9 cellular contexts compared by ENCODE assay signal in the genomic region with DNA sequence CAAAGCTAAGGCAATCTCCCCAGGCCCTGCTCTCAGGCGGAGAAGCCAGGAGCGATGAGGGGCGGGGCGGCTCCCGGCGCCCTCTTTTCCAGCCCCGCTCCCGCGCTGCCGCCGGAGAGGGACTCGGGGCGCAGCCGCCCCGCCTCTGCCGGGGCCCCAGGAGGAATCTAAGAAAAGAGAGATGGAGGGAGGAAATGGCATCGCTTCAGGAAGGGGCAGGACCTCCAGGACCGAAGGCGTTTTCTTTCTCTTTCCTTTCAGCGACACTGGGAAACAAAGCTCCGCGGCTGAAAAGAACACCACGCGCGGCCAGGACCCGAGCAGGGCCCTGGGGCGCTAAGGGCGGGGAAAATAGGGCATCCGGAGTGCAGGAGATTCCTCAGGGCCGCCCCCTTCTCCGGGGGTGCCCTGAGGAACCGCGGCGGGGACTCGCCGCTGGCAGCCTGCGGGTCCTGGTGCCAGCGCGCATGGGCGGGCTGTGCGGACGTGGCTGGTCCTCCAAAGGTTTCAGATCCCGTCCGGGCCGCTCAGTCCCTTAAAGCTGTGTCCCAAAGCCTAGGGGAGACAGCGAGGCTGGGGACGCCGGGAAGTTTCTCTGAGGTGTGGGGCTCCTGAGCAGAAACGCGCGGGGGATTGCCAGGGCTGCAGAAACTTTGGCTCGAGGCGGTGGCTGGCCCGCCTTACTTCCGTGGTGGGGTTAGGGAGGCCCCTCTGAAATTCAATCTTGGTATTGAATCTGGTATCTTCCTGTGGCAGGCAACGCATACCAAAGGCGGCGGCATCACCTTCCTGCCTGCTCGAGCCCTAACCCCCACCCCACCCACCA. TPM values are rescaled to one million over a fixed set of nuclear protein-coding genes. Genes with fewer than 3 reads are reported as not detected.
A peak's percentile ranks its signal among the peaks of the same experiment; 100 is the strongest.
DNase-seq lines count a peak whose midpoint lies in the region; TF ChIP-seq lines count a peak whose summit lies in the region.
"Had no signal": no experiment of that assay in that cellular context is flagged by ENCODE, and none has a peak within 500 bp of the region (broad histone marks: within the 10 kb centered on the region; RNA-seq: fewer than 3 reads in every experiment).

No MANE protein-coding gene starts in this region.

- TF ChIP-seq RAD21 in SK-N-SH (IDR thresholded peaks at IDR 0.05; ENCODE audit: low read length): no peak

- peaks cover 91% of the 10 kb centered on the region for H3K27me3 Mint-ChIP-seq in T-helper 1 cell treated with Interleukin-12 subunit alpha and Interleukin-12 subunit beta and Interleukin-4 antibody, amounts not matched to agents 30 μg/mL and 1 μg/mL, for 36 hours (ENCODE audit: low read depth)
- peaks cover 92% of the 10 kb centered on the region for H3K27me3 Mint-ChIP-seq in progenitor cell of endocrine pancreas

- H3K9me2 ChIP-seq in SK-N-SH: no peaks in the 10 kb centered on the region

- CTCF ChIA-PET in SK-N-SH (lab: Yijun Ruan, JAX): interaction anchor here (0.6 to 1.7 kb wide), 3 partner anchors 17 to 121 kb away, joined by 3 to 7 read pairs (median 4); no protein-coding TSS in a partner anchor

- H4K20me1 ChIP-seq in SK-N-SH (ENCODE audit: insufficient read depth): no peaks in the 10 kb centered on the region

- H3K79me2 ChIP-seq in SK-N-SH (ENCODE audit: insufficient read depth): no peaks in the 10 kb centered on the region

- no peak for TF ChIP-seq CTCF in SK-N-SH (IDR thresholded peaks at IDR 0.05)
- TF ChIP-seq CTCF in fibroblast of villous mesenchyme (IDR thresholded peaks at IDR 0.05; ENCODE audit: insufficient read depth, low read depth, low read length): no peak
- TF ChIP-seq CTCF in progenitor cell of endocrine pancreas (IDR thresholded peaks at IDR 0.05; ENCODE audit: unreplicated experiment): no peak

- H3K36me3 Mint-ChIP-seq in T-helper 1 cell treated with Interleukin-12 subunit alpha and Interleukin-12 subunit beta and Interleukin-4 antibody, amounts not matched to agents 30 μg/mL and 1 μg/mL, for 36 hours (ENCODE audit: low read depth): peaks cover 4% of the 10 kb centered on the region
- H3K36me3 Mint-ChIP-seq in progenitor cell of endocrine pancreas (ENCODE audit: insufficient read depth): no peaks in the 10 kb centered on the region

- peak overlapping the region; percentile 95 for H3K4me2 ChIP-seq in SK-N-SH

- peak overlapping the region; percentile 80 for H3K9ac ChIP-seq in SK-N-SH

- POLR2A ChIA-PET in SK-N-SH (lab: Yijun Ruan, JAX): interaction anchor here (0.6 to 1.3 kb wide), 5 partner anchors 53 to 328 kb away, joined by 3 to 4 read pairs (median 3); partner anchors contain the start of genes HSPA8 and UBASH3B

- H2AFZ ChIP-seq in SK-N-SH (ENCODE audit: low read depth): peak overlapping the region; percentile 97

- no peak for TF ChIP-seq EP300 in SK-N-SH (IDR thresholded peaks at IDR 0.05; ENCODE audit: borderline replicate concordance in 1 of 2, low read depth in 1 of 2, low read length in 1 of 2)

- H3K27ac Mint-ChIP-seq in T-helper 1 cell treated with Interleukin-12 subunit alpha and Interleukin-12 subunit beta and Interleukin-4 antibody, amounts not matched to agents 30 μg/mL and 1 μg/mL, for 36 hours: no peak overlapping the region
- no peak overlapping the region for H3K27ac Mint-ChIP-seq in progenitor cell of endocrine pancreas

- WGBS in SK-N-SH (ENCODE audit: low lambda C conversion rate): under 1% methylated on average over 24 of the region's 59 CpGs

- H3K4me3 ChIP-seq in SK-N-SH (ENCODE audit: low read depth in 2 of 2, low read length in 1 of 2) (peak overlapping the region; percentile 78 to 85), fibroblast of villous mesenchyme (ENCODE audit: low read depth, low read length) (peak overlapping the region; percentile 62)

- H3K27ac ChIP-seq in SK-N-SH (ENCODE audit: low read depth in 2 of 2, low read length in 1 of 2) (peak overlapping the region; percentile 70 to 81), caudate nucleus (ENCODE audit: low read depth, low read length) (no peak overlapping the region)

- H3K27me3 ChIP-seq in SK-N-SH (ENCODE audit: insufficient read depth): peaks cover 6% of the 10 kb centered on the region; the same call in 1 of the 2 replicates

- H3K36me3 ChIP-seq in SK-N-SH (replicated peaks in 1 of 2; ENCODE audit: control insufficient read depth in 1 of 2, insufficient read depth in 2 of 2, low read length in 1 of 2): no peaks in the 10 kb centered on the region

- H3K9me3 ChIP-seq in SK-N-SH: no peaks in the 10 kb centered on the region

- DNase-seq in T-helper 1 cell: no peak
- peak; percentile 85 for DNase-seq in SK-N-SH
- no peak for DNase-seq in fibroblast of villous mesenchyme (ENCODE audit: low read depth)
- DNase-seq in progenitor cell of endocrine pancreas (ENCODE audit: low spot score, unreplicated experiment): no peak
- no peak for DNase-seq in activated CD4-positive, alpha-beta T cell treated with anti-CD3 and anti-CD28 coated beads for 48 hours
- no peak for DNase-seq in caudate nucleus (lab: John Stamatoyannopoulos, UW)
- DNase-seq in stimulated activated CD4-positive, alpha-beta T cell treated with anti-CD3 and anti-CD28 coated beads, Interleukin-12 subunit alpha, Interleukin-12 subunit beta, amount 100 ng/mL, for 4 hours: no peak

- H3K9me3 Mint-ChIP-seq in T-helper 1 cell treated with Interleukin-12 subunit alpha and Interleukin-12 subunit beta and Interleukin-4 antibody, amounts not matched to agents 30 μg/mL and 1 μg/mL, for 36 hours: peaks cover 2% of the 10 kb centered on the region
- no peaks in the 10 kb centered on the region for H3K9me3 Mint-ChIP-seq in progenitor cell of endocrine pancreas (ENCODE audit: low read depth)

- H3F3A ChIP-seq in SK-N-SH (replicated peaks; ENCODE audit: insufficient read depth): no peaks in the 10 kb centered on the region

- peaks cover 0 to 6% of the 10 kb centered on the region in 2 experiments; a peak in 2 of 4 replicates for H3K4me1 ChIP-seq in SK-N-SH (ENCODE audit: control insufficient read depth in 1 of 2, insufficient read depth in 2 of 2, low read depth in 1 of 2, low read length in 1 of 2)

- peak overlapping the region; percentile 83 for H3K4me3 Mint-ChIP-seq in T-helper 1 cell treated with Interleukin-12 subunit alpha and Interleukin-12 subunit beta and Interleukin-4 antibody, amounts not matched to agents 30 μg/mL and 1 μg/mL, for 36 hours
- H3K4me3 Mint-ChIP-seq in progenitor cell of endocrine pancreas (ENCODE audit: low read depth): peak overlapping the region; percentile 67

- peaks cover 18% of the 10 kb centered on the region for H3K4me1 Mint-ChIP-seq in T-helper 1 cell treated with Interleukin-12 subunit alpha and Interleukin-12 subunit beta and Interleukin-4 antibody, amounts not matched to agents 30 μg/mL and 1 μg/mL, for 36 hours (ENCODE audit: low read depth)
- H3K4me1 Mint-ChIP-seq in progenitor cell of endocrine pancreas (ENCODE audit: low read depth): peaks cover 1% of the 10 kb centered on the region

TF ChIP-seq in SK-N-SH, 30 proteins besides CTCF, POLR2A, EP300 and RAD21 (continues in another document):
- no peak for TF ChIP-seq USF2 (IDR thresholded peaks at IDR 0.05; ENCODE audit: borderline replicate concordance, low read depth, low read length)
- no peak for TF ChIP-seq REST (IDR thresholded peaks at IDR 0.05; ENCODE audit: low read depth, low read length)
- TF ChIP-seq YY1 (IDR thresholded peaks at IDR 0.05; ENCODE audit: low read depth): peak; percentile 45; the same call in 1 of the 2 replicates
- peak; percentile 35; the same call in 1 of the 2 replicates for TF ChIP-seq MAX (IDR thresholded peaks at IDR 0.05; ENCODE audit: low read depth)
- TF ChIP-seq CHD2 (IDR thresholded peaks at IDR 0.05; ENCODE audit: low read length, partially characterized antibody): no peak
- 0 out of 2 replicates have a peak, but pooled peaks have one; percentile 17 for TF ChIP-seq GATA2 (CRISPR knock-in tag; IDR thresholded peaks at IDR 0.05)
- TF ChIP-seq RFX5 (IDR thresholded peaks at IDR 0.05; ENCODE audit: low read length): no peak
- peak; percentile 68 for TF ChIP-seq POLR2AphosphoS5 (IDR thresholded peaks at IDR 0.05; ENCODE audit: low read depth, low read length)
- 0 out of 2 replicates have a peak, but pooled peaks have one; percentile 25 for TF ChIP-seq SIN3A (IDR thresholded peaks at IDR 0.05; ENCODE audit: borderline replicate concordance, low read depth, low read length)

RNA-seq across cellular contexts. Expression of gene BSX, which starts 2.8 kb away (rescaled TPM):
- polyA plus RNA-seq in SK-N-SH (2012; rRNA removed): 0.16 TPM in 1 of 2 replicates, not detected in the other
- polyA plus RNA-seq in SK-N-SH (2012; cell fraction: cytosol; rRNA removed): 0.04 TPM in 1 of 2 replicates, not detected in the other
- 0.06 and 0.13 TPM in 2 replicates for polyA plus RNA-seq in SK-N-SH (2012; cell fraction: nucleus; rRNA removed)
- total RNA-seq in fibroblast of villous mesenchyme (not detected in 2 replicates), progenitor cell of endocrine pancreas (not detected in 2 replicates)
- total RNA-seq: subcutaneous adipose tissue had no signal
